ENCODE assay signal across 25 cellular contexts in genomic region chr4:119579823-119580222, GRCh38. TPM values are rescaled to one million over a fixed set of nuclear protein-coding genes. Genes with fewer than 3 reads are reported as not detected.
DNase-seq lines count a peak whose midpoint lies in the region; ATAC-seq, FAIRE-seq and TF ChIP-seq lines count a peak whose summit lies in the region.
"Had no signal": no experiment of that assay in that cellular context is flagged by ENCODE, and none has a peak within 500 bp of the region (broad histone marks: within the 10 kb centered on the region; RNA-seq: fewer than 3 reads in every experiment).

No MANE protein-coding gene starts in this region.

- TF ChIP-seq CTCF in GM23338 (conservative IDR thresholded peaks at IDR 0.05; ENCODE audit: low read depth in 2 of 2) (peak in 1 of 2 experiments; percentile 44; a peak in 2 of 4 replicates), fibroblast of the aortic adventitia (IDR thresholded peaks at IDR 0.05; ENCODE audit: insufficient read depth, low read length) (peak; percentile 1), pancreas (IDR thresholded peaks at IDR 0.05) (no peak), testis (IDR thresholded peaks at IDR 0.05) (no peak)

- H3K36me3 Mint-ChIP-seq in GM23338 (ENCODE audit: low read depth), result peaks cover 21% of the 10 kb centered on the region

- WGBS in pancreas, 2 donors, result 35 to 36% methylated on average over 5 of the region's 5 CpGs
- WGBS in testis, 2 donors, result 61 to 72% methylated on average over 5 of the region's 5 CpGs

- no peak overlapping the region for H3K4me2 ChIP-seq in GM23338

- H3K27me3 ChIP-seq in GM23338 (ENCODE audit: insufficient read depth), result no peaks in the 10 kb centered on the region
- H3K27me3 ChIP-seq in pancreas, result no peaks in the 10 kb centered on the region
- no peaks in the 10 kb centered on the region for H3K27me3 ChIP-seq in testis
- H3K27me3 ChIP-seq: SJCRH30 had no signal

- H3K4me3 ChIP-seq in GM23338 (no peak overlapping the region), fibroblast of the aortic adventitia (ENCODE audit: low read depth, low read length) (no peak overlapping the region), pancreas (peak overlapping the region in 1 of 4 donors; percentile 9), testis (no peak overlapping the region)
- H3K4me3 ChIP-seq: SJCRH30 had no signal

- H3K4me3 Mint-ChIP-seq in GM23338, result no peak overlapping the region
- H3K4me3 Mint-ChIP-seq: CD8-positive, alpha-beta memory T cell had no signal

- H3K79me2 ChIP-seq in GM23338 (replicated peaks; ENCODE audit: insufficient read depth), result peaks cover 24% of the 10 kb centered on the region

- intact Hi-C loops in pancreas (cut with DNase I) (no loop called here), testis (cut with DNase I; ENCODE audit: low total_unique reads) (no loop called here)

- DNase-seq in GM23338 (ENCODE audit: low spot score), result no peak
- DNase-seq in fibroblast of the aortic adventitia (ENCODE audit: low read depth), result no peak
- peak in 5 of 6 donors; percentile 5 to 32 (median 17) for DNase-seq in pancreas
- DNase-seq in testis, result no peak
- no peak for DNase-seq in stimulated activated naive CD4-positive, alpha-beta T cell (lab: John Stamatoyannopoulos, UW)
- DNase-seq: Calu3; CD8-positive, alpha-beta memory T cell; KBM-7; MM.1S; NCI-H1048; NCI-H1417 treated with DMSO at 0.1 percent for 48 hours; NCI-H187; NCI-H446; NCI-H526; SJCRH30 had no signal

- H3F3A ChIP-seq in GM23338 (replicated peaks; ENCODE audit: low read depth), result no peaks in the 10 kb centered on the region

- H3K9me2 ChIP-seq in GM23338 (ENCODE audit: insufficient read depth), result peaks cover 9% of the 10 kb centered on the region; the same call in 1 of the 2 replicates

- H3K27me3 Mint-ChIP-seq in GM23338 (ENCODE audit: insufficient read depth, low read depth, poor library complexity), result peaks cover 2% of the 10 kb centered on the region

- H3K36me3 ChIP-seq in GM23338 (ENCODE audit: insufficient read depth) (0 out of 2 replicates have a peak, but pooled peaks cover 5% of the 10 kb centered on the region), pancreas (no peaks in the 10 kb centered on the region), testis (ENCODE audit: low read depth, missing control alignments) (no peaks in the 10 kb centered on the region)
- H3K36me3 ChIP-seq: SJCRH30 had no signal

- H3K9me3 Mint-ChIP-seq in GM23338, result no peaks in the 10 kb centered on the region

- 0 out of 2 replicates have a peak overlapping the region, but pooled peaks have one; percentile 13 for H3K27ac Mint-ChIP-seq in GM23338
- H3K27ac Mint-ChIP-seq: CD8-positive, alpha-beta memory T cell had no signal

- H3K4me1 Mint-ChIP-seq in GM23338, result peaks cover 11% of the 10 kb centered on the region
- H3K4me1 Mint-ChIP-seq: CD8-positive, alpha-beta memory T cell had no signal

- TF ChIP-seq POLR2A in testis (IDR thresholded peaks at IDR 0.05), result no peak

- H3K27ac ChIP-seq in GM23338 (ENCODE audit: low read depth), result 0 out of 2 replicates have a peak overlapping the region, but pooled peaks have one; percentile 34
- peak overlapping the region; percentile 19 to 52 (median 32) for H3K27ac ChIP-seq in pancreas
- peak overlapping the region; percentile 18 to 32 for H3K27ac ChIP-seq in testis
- H3K27ac ChIP-seq: C4-2B, SJCRH30 had no signal

- FAIRE-seq in pancreas (lab: Jason Lieb, UNC), result no peak
- FAIRE-seq: A204.1, G401.6, GM12892, GM18507, H1, RCC 7860 had no signal

- H2AFZ ChIP-seq in GM23338, result no peak overlapping the region

- H3K4me1 ChIP-seq in GM23338 (ENCODE audit: insufficient read depth), result peaks cover 5% of the 10 kb centered on the region; the same call in 1 of the 2 replicates
- H3K4me1 ChIP-seq in pancreas, result peaks cover 6 to 12% (median 7%) of the 10 kb centered on the region in 3 donors
- H3K4me1 ChIP-seq in testis, result no peaks in the 10 kb centered on the region
- H3K4me1 ChIP-seq: SJCRH30 had no signal

- H4K20me1 ChIP-seq in GM23338 (replicated peaks; ENCODE audit: insufficient read depth), result no peaks in the 10 kb centered on the region

- H3K9me3 ChIP-seq in pancreas (no peaks in the 10 kb centered on the region), testis (no peaks in the 10 kb centered on the region)
- H3K9me3 ChIP-seq: SJCRH30 had no signal

- ATAC-seq in GM23338 (no peak), pancreas (peak; percentile 75 to 80 (median 77)), GM18511 (IDR thresholded peaks at IDR 0.05; ENCODE audit: unreplicated experiment) (no peak), HG02759 (IDR thresholded peaks at IDR 0.05; ENCODE audit: unreplicated experiment) (no peak)
- ATAC-seq: HCT116 had no signal

TF ChIP-seq in GM23338, 12 proteins besides CTCF, POLR2A, EP300 and RAD21:
- no peak for TF ChIP-seq CREB1 (CRISPR knock-in tag; IDR thresholded peaks at IDR 0.05; ENCODE audit: low read depth)
- no peak for TF ChIP-seq ZNF331 (CRISPR knock-in tag; IDR thresholded peaks at IDR 0.05; ENCODE audit: low read depth)
- TF ChIP-seq, protein P1, sequence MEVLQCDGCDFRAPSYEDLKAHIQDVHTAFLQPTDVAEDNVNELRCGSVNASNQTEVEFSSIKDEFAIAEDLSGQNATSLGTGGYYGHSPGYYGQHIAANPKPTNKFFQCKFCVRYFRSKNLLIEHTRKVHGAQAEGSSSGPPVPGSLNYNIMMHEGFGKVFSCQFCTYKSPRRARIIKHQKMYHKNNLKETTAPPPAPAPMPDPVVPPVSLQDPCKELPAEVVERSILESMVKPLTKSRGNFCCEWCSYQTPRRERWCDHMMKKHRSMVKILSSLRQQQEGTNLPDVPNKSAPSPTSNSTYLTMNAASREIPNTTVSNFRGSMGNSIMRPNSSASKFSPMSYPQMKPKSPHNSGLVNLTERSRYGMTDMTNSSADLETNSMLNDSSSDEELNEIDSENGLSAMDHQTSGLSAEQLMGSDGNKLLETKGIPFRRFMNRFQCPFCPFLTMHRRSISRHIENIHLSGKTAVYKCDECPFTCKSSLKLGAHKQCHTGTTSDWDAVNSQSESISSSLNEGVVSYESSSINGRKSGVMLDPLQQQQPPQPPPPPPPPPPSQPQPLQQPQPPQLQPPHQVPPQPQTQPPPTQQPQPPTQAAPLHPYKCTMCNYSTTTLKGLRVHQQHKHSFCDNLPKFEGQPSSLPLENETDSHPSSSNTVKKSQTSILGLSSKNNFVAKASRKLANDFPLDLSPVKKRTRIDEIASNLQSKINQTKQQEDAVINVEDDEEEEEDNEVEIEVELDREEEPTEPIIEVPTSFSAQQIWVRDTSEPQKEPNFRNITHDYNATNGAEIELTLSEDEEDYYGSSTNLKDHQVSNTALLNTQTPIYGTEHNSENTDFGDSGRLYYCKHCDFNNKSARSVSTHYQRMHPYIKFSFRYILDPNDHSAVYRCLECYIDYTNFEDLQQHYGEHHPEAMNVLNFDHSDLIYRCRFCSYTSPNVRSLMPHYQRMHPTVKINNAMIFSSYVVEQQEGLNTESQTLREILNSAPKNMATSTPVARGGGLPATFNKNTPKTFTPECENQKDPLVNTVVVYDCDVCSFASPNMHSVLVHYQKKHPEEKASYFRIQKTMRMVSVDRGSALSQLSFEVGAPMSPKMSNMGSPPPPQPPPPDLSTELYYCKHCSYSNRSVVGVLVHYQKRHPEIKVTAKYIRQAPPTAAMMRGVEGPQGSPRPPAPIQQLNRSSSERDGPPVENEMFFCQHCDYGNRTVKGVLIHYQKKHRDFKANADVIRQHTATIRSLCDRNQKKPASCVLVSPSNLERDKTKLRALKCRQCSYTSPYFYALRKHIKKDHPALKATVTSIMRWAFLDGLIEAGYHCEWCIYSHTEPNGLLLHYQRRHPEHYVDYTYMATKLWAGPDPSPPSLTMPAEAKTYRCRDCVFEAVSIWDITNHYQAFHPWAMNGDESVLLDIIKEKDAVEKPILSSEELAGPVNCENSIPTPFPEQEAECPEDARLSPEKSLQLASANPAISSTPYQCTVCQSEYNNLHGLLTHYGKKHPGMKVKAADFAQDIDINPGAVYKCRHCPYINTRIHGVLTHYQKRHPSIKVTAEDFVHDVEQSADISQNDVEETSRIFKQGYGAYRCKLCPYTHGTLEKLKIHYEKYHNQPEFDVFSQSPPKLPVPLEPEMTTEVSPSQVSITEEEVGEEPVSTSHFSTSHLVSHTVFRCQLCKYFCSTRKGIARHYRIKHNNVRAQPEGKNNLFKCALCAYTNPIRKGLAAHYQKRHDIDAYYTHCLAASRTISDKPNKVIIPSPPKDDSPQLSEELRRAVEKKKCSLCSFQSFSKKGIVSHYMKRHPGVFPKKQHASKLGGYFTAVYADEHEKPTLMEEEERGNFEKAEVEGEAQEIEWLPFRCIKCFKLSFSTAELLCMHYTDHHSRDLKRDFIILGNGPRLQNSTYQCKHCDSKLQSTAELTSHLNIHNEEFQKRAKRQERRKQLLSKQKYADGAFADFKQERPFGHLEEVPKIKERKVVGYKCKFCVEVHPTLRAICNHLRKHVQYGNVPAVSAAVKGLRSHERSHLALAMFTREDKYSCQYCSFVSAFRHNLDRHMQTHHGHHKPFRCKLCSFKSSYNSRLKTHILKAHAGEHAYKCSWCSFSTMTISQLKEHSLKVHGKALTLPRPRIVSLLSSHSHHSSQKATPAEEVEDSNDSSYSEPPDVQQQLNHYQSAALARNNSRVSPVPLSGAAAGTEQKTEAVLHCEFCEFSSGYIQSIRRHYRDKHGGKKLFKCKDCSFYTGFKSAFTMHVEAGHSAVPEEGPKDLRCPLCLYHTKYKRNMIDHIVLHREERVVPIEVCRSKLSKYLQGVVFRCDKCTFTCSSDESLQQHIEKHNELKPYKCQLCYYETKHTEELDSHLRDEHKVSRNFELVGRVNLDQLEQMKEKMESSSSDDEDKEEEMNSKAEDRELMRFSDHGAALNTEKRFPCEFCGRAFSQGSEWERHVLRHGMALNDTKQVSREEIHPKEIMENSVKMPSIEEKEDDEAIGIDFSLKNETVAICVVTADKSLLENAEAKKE (CRISPR knock-in tag; IDR thresholded peaks at IDR 0.05), result no peak
- TF ChIP-seq NANOG (IDR thresholded peaks at IDR 0.05; ENCODE audit: borderline replicate concordance), result no peak
- no peak for TF ChIP-seq JUNB (IDR thresholded peaks at IDR 0.05; ENCODE audit: unreplicated experiment)

RNA-seq across cellular contexts. Expression of gene PDE5A, which starts 48.8 kb away (rescaled TPM):
- total RNA-seq in GM23338 (2014; rRNA removed; shearing (Covaris generic)), result 20.2 and 22.6 TPM in 2 replicates
- polyA plus RNA-seq in GM23338 (2016; fragmentation: Nextera tagmentation; extraction: Ambion mirVana) (12.1 and 15.0 TPM in 2 replicates), pancreas (10 to 100 TPM in 1 of 2 donors, 1 to 10 TPM in 1; 5.8 to 19.3 TPM), testis (ENCODE audit: insufficient read depth, low read depth, low replicate concordance) (18.4 TPM)
- total RNA-seq in fibroblast of the aortic adventitia (ENCODE audit: low replicate concordance) (29.3 and 146 TPM in 2 replicates), pancreas (10 to 100 TPM; 13.1 to 34.4 (median 21.0) TPM), testis (10 to 100 TPM; 21.4 to 25.3 TPM)

Comparison
In these comparisons a context has a peak if more than half of its experiments do, and no peak if none do; other contexts are left out.
1. ATAC-seq: peak in pancreas (4 of 4); none in GM23338 (single experiment), GM18511 (single experiment) and HG02759 (single experiment).
2. DNase-seq: peak in pancreas (5 of 6); none in GM23338 (single experiment), fibroblast of the aortic adventitia (single experiment), testis (single experiment) and stimulated activated naive CD4-positive, alpha-beta T cell (0 of 6).
3. Peak in every context shown above with its lines, with median percentiles within 50 percentile points of each other: H3K27ac ChIP-seq.